1 cellular context compared by ENCODE assay signal in the genomic region with DNA sequence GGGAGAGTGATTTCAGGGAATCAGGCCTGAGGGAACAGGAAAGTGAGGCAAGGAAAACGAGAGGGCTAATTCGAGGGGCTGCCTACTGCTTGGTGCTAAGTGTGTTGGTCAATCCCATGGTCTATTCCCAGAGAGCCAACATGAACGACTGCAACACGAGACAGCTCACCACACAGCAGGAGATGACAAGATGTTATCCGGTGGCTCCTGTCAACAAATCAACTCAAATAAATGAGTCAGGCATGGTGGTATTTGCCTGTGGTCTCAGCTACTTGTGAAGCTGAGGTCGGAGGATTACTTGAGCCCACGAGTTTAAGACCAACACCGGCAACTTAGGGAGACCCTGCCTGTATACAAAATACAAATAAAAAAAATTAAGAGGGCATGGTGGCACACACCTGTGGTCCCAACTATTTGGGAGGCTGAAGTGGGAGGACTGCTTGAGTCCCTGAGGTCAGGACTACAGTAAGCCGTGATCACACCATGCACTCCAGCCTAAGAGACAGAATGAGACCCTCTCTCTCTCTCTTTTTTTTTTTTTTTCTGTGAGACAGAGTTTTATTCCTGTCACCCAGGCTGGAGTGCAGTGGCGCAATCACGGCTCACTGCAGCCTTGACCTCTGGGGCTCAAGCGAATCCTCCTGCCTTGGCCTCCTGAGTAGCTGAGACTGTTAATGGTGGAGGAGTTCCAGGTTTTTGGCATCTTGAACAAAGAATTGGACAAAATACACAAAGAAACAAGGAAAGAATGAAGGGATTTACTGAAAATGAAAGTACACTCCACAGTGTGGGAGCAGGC.
TF ChIP-seq lines count a peak whose summit lies in the region.

No MANE protein-coding gene starts in this region.

TF ChIP-seq in HepG2, 621 proteins besides CTCF, POLR2A, EP300 and RAD21 (continued from another document and continues in another):
- no peak for TF ChIP-seq ZNF609 (CRISPR knock-in tag; IDR thresholded peaks at IDR 0.05; ENCODE audit: borderline replicate concordance)
- TF ChIP-seq, protein P1, sequence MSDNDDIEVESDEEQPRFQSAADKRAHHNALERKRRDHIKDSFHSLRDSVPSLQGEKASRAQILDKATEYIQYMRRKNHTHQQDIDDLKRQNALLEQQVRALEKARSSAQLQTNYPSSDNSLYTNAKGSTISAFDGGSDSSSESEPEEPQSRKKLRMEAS (IDR thresholded peaks at IDR 0.05) = peak; percentile 30; the same call in 1 of the 2 replicates
- peak; percentile 60; the same call in 1 of the 2 replicates for TF ChIP-seq RXRB (CRISPR knock-in tag; IDR thresholded peaks at IDR 0.05; ENCODE audit: borderline replicate concordance)
- no peak for TF ChIP-seq FOXA1 (IDR thresholded peaks at IDR 0.05)
- TF ChIP-seq FOXA1 (CRISPR knock-in tag; IDR thresholded peaks at IDR 0.05) = peak; percentile 60
- TF ChIP-seq FOXP1 (IDR thresholded peaks at IDR 0.05) = no peak
- peak; percentile 76 for TF ChIP-seq FOXP1 (CRISPR knock-in tag; IDR thresholded peaks at IDR 0.05)
- TF ChIP-seq JUND (CRISPR knock-in tag; IDR thresholded peaks at IDR 0.05) = 0 out of 2 replicates have a peak, but pooled peaks have one; percentile 27
- no peak for TF ChIP-seq CC2D1A (CRISPR knock-in tag; IDR thresholded peaks at IDR 0.05)
- TF ChIP-seq SKI (IDR thresholded peaks at IDR 0.05; ENCODE audit: partially characterized antibody) = peak; percentile 20
- TF ChIP-seq, protein P2, sequence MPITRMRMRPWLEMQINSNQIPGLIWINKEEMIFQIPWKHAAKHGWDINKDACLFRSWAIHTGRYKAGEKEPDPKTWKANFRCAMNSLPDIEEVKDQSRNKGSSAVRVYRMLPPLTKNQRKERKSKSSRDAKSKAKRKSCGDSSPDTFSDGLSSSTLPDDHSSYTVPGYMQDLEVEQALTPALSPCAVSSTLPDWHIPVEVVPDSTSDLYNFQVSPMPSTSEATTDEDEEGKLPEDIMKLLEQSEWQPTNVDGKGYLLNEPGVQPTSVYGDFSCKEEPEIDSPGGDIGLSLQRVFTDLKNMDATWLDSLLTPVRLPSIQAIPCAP (CRISPR knock-in tag; IDR thresholded peaks at IDR 0.05; ENCODE audit: low read depth) = no peak
- TF ChIP-seq MXI1 (IDR thresholded peaks at IDR 0.05; ENCODE audit: borderline replicate concordance, low read depth, low read length) = peak; percentile 84; the same call in 1 of the 3 replicates
- TF ChIP-seq, protein P3, sequence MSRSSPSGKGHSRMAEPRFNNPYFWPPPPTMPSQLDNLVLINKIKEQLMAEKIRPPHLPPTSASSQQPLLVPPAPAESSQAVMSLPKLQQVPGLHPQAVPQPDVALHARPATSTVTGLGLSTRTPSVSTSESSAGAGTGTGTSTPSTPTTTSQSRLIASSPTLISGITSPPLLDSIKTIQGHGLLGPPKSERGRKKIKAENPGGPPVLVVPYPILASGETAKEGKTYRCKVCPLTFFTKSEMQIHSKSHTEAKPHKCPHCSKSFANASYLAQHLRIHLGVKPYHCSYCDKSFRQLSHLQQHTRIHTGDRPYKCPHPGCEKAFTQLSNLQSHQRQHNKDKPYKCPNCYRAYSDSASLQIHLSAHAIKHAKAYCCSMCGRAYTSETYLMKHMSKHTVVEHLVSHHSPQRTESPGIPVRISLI (CRISPR knock-in tag; IDR thresholded peaks at IDR 0.05; ENCODE audit: borderline replicate concordance) = peak; percentile 78; the same call in 1 of the 2 replicates
- TF ChIP-seq, protein P4, sequence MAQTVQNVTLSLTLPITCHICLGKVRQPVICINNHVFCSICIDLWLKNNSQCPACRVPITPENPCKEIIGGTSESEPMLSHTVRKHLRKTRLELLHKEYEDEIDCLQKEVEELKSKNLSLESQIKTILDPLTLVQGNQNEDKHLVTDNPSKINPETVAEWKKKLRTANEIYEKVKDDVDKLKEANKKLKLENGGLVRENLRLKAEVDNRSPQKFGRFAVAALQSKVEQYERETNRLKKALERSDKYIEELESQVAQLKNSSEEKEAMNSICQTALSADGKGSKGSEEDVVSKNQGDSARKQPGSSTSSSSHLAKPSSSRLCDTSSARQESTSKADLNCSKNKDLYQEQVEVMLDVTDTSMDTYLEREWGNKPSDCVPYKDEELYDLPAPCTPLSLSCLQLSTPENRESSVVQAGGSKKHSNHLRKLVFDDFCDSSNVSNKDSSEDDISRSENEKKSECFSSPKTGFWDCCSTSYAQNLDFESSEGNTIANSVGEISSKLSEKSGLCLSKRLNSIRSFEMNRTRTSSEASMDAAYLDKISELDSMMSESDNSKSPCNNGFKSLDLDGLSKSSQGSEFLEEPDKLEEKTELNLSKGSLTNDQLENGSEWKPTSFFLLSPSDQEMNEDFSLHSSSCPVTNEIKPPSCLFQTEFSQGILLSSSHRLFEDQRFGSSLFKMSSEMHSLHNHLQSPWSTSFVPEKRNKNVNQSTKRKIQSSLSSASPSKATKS (CRISPR knock-in tag; IDR thresholded peaks at IDR 0.05) = no peak
- TF ChIP-seq CEBPG (CRISPR knock-in tag; IDR thresholded peaks at IDR 0.05) = peak; percentile 58
- TF ChIP-seq IRF2 (CRISPR knock-in tag; IDR thresholded peaks at IDR 0.05) = 0 out of 2 replicates have a peak, but pooled peaks have one; percentile 22
- TF ChIP-seq ZBTB7B (CRISPR knock-in tag; IDR thresholded peaks at IDR 0.05) = peak; percentile 45; the same call in 1 of the 2 replicates
- TF ChIP-seq LCORL (IDR thresholded peaks at IDR 0.05) = no peak
- 0 out of 2 replicates have a peak, but pooled peaks have one; percentile 7 for TF ChIP-seq LCORL (CRISPR knock-in tag; IDR thresholded peaks at IDR 0.05)
- TF ChIP-seq CEBPB (IDR thresholded peaks at IDR 0.05; ENCODE audit: borderline replicate concordance, low read depth, low read length) = peak; percentile 57; the same call in 1 of the 2 replicates
- no peak for TF ChIP-seq GABPA (IDR thresholded peaks at IDR 0.05; ENCODE audit: low read depth, low read length)
- TF ChIP-seq GABPA (CRISPR knock-in tag; IDR thresholded peaks at IDR 0.05; ENCODE audit: low read depth) = peak; percentile 28; the same call in 1 of the 2 replicates
- peak; percentile 47 for TF ChIP-seq NR2F6 (IDR thresholded peaks at IDR 0.05)
- TF ChIP-seq NR2F6 (CRISPR knock-in tag; IDR thresholded peaks at IDR 0.05) = peak; percentile 81
- TF ChIP-seq CBX5 (CRISPR knock-in tag; IDR thresholded peaks at IDR 0.05; ENCODE audit: borderline replicate concordance) = 0 out of 2 replicates have a peak, but pooled peaks have one; percentile 36
- TF ChIP-seq ZNF383 (CRISPR knock-in tag; IDR thresholded peaks at IDR 0.05; ENCODE audit: borderline replicate concordance) = no peak
- no peak for TF ChIP-seq ZNF30 (CRISPR knock-in tag; IDR thresholded peaks at IDR 0.05)
- TF ChIP-seq TRAFD1 (CRISPR knock-in tag; IDR thresholded peaks at IDR 0.05; ENCODE audit: borderline replicate concordance) = 0 out of 2 replicates have a peak, but pooled peaks have one; percentile 32
- TF ChIP-seq ZMYM3 (CRISPR knock-in tag; IDR thresholded peaks at IDR 0.05) = peak; percentile 84
- TF ChIP-seq, protein P5, sequence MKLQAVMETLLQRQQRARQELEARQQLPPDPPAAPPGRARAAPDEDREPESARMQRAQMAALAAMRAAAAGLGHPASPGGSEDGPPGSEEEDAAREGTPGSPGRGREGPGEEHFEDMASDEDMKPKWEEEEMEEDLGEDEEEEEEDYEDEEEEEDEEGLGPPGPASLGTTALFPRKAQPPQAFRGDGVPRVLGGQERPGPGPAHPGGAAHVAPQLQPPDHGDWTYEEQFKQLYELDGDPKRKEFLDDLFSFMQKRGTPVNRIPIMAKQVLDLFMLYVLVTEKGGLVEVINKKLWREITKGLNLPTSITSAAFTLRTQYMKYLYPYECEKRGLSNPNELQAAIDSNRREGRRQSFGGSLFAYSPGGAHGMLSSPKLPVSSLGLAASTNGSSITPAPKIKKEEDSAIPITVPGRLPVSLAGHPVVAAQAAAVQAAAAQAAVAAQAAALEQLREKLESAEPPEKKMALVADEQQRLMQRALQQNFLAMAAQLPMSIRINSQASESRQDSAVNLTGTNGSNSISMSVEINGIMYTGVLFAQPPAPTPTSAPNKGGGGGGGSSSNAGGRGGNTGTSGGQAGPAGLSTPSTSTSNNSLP (IDR thresholded peaks at IDR 0.05; ENCODE audit: low read depth, low read length) = peak; percentile 67
- peak; percentile 71; the same call in 1 of the 2 replicates for TF ChIP-seq FOXO1 (CRISPR knock-in tag; IDR thresholded peaks at IDR 0.05)
- no peak for TF ChIP-seq ZNF143 (CRISPR knock-in tag; IDR thresholded peaks at IDR 0.05)
- peak; percentile 13 to 22; a peak in 1 of 4 replicates for TF ChIP-seq NR2F1 (CRISPR knock-in tag; IDR thresholded peaks at IDR 0.05)
- peak; percentile 74 for TF ChIP-seq TEAD3 (CRISPR knock-in tag; optimal IDR thresholded peaks at IDR 0.05; ENCODE audit: borderline replicate concordance)
- TF ChIP-seq PAXIP1 (CRISPR knock-in tag; conservative IDR thresholded peaks at IDR 0.05) = peak; percentile 53; the same call in 1 of the 2 replicates
- TF ChIP-seq ZNF224 (CRISPR knock-in tag; IDR thresholded peaks at IDR 0.05) = no peak
- peak; percentile 95 for TF ChIP-seq FOSL2 (CRISPR knock-in tag; IDR thresholded peaks at IDR 0.05)
- TF ChIP-seq ZMYM2 (CRISPR knock-in tag; IDR thresholded peaks at IDR 0.05) = 0 out of 2 replicates have a peak, but pooled peaks have one; percentile 42
- peak; percentile 74; the same call in 1 of the 2 replicates for TF ChIP-seq HMG20A (CRISPR knock-in tag; IDR thresholded peaks at IDR 0.05; ENCODE audit: borderline replicate concordance)
- no peak for TF ChIP-seq ZNF354B (CRISPR knock-in tag; IDR thresholded peaks at IDR 0.05)
- no peak for TF ChIP-seq ZNF629 (CRISPR knock-in tag; conservative IDR thresholded peaks at IDR 0.05)
- TF ChIP-seq BHLHE40 (IDR thresholded peaks at IDR 0.05; ENCODE audit: low read length) = peak; percentile 58; the same call in 1 of the 2 replicates
- TF ChIP-seq FOXA3 (CRISPR knock-in tag; IDR thresholded peaks at IDR 0.05) = peak; percentile 78
- peak; percentile 73 for TF ChIP-seq ZNF644 (CRISPR knock-in tag; IDR thresholded peaks at IDR 0.05; ENCODE audit: low read depth)
- peak; percentile 45; the same call in 1 of the 2 replicates for TF ChIP-seq ZNF24 (IDR thresholded peaks at IDR 0.05)
